In the genomic region with DNA sequence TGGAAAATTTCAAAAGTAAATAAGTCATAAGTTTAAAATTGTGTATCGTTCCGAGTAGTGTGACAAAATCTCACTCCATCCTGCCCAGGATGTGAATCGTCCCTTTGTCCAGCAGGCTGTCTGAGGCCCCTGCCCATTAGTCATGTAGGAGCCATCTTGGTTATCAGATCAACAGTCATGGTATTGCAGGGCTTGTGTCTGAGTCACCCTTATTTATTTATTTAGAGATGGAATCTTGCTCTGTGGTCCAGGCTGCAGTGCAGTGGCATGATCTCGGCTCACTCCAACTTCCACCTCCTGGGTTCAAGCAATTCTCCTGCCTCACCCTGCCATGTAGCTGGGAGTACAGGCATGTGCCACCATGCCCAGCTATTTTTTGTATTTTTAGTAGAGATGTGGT, we compare ENCODE assay signal across 17 cellular contexts. TPM values are rescaled to one million over a fixed set of nuclear protein-coding genes. Genes with fewer than 3 reads are reported as not detected.
DNase-seq lines count a peak whose midpoint lies in the region; ATAC-seq and TF ChIP-seq lines count a peak whose summit lies in the region.
"Had no signal": no experiment of that assay in that cellular context is flagged by ENCODE, and none has a peak within 500 bp of the region (broad histone marks: within the 10 kb centered on the region; RNA-seq: fewer than 3 reads in every experiment).

No MANE protein-coding gene starts in this region.

- no peak overlapping the region for H3K27ac Mint-ChIP-seq in T-helper 2 cell treated with Interferon-gamma antibody and Interleukin-4, amounts not matched to agents 5 μg/mL and 100 μg/mL, for 36 hours
- H3K27ac Mint-ChIP-seq: CD8-positive, alpha-beta T cell; neural progenitor cell had no signal

- H3K9me3 ChIP-seq in MG63 (peaks cover 10% of the 10 kb centered on the region), heart left ventricle (peaks cover 0 to 3% (median 0%) of the 10 kb centered on the region in 12 donors)
- H3K9me3 ChIP-seq: HAP-1, upper lobe of left lung had no signal

- H3K4me3 Mint-ChIP-seq in T-helper 2 cell treated with Interferon-gamma antibody and Interleukin-4, amounts not matched to agents 5 μg/mL and 100 μg/mL, for 36 hours: no peak overlapping the region
- H3K4me3 Mint-ChIP-seq: CD8-positive, alpha-beta T cell; neural progenitor cell had no signal

- TF ChIP-seq CTCF in heart left ventricle (IDR thresholded peaks at IDR 0.05): no peak

- intact Hi-C loops in heart left ventricle (cut with DNase I): no loop called here

- no peak overlapping the region for H3K27ac ChIP-seq in heart left ventricle
- H3K27ac ChIP-seq: neural progenitor cell, spleen, upper lobe of left lung, WERI-Rb-1 had no signal

- peaks cover 18% of the 10 kb centered on the region for H3K9me3 Mint-ChIP-seq in T-helper 2 cell treated with Interferon-gamma antibody and Interleukin-4, amounts not matched to agents 5 μg/mL and 100 μg/mL, for 36 hours
- H3K9me3 Mint-ChIP-seq: CD8-positive, alpha-beta T cell had no signal

- H3K27me3 ChIP-seq in MG63 (no peaks in the 10 kb centered on the region), heart left ventricle (no peaks in the 10 kb centered on the region)
- H3K27me3 ChIP-seq: neural progenitor cell, upper lobe of left lung had no signal

- no peak for ATAC-seq in heart left ventricle
- ATAC-seq: CD8-positive, alpha-beta T cell; left lobe of liver had no signal

- peaks cover 0 to 16% (median 0%) of the 10 kb centered on the region in 12 donors for H3K4me1 ChIP-seq in heart left ventricle
- H3K4me1 ChIP-seq: neural progenitor cell had no signal

- H3K4me3 ChIP-seq in MG63 (no peak overlapping the region), heart left ventricle (no peak overlapping the region)
- H3K4me3 ChIP-seq: HAP-1, neural progenitor cell, spleen, upper lobe of left lung had no signal

- no peaks in the 10 kb centered on the region for H3K36me3 ChIP-seq in MG63
- H3K36me3 ChIP-seq in heart left ventricle: no peaks in the 10 kb centered on the region
- H3K36me3 ChIP-seq: HAP-1, neural progenitor cell, spleen, upper lobe of left lung, WERI-Rb-1 had no signal

- H3K36me3 Mint-ChIP-seq in T-helper 2 cell treated with Interferon-gamma antibody and Interleukin-4, amounts not matched to agents 5 μg/mL and 100 μg/mL, for 36 hours (ENCODE audit: low read depth): peaks cover 17% of the 10 kb centered on the region
- H3K36me3 Mint-ChIP-seq: CD8-positive, alpha-beta T cell; neural progenitor cell had no signal

- H3K27me3 Mint-ChIP-seq in T-helper 2 cell treated with Interferon-gamma antibody and Interleukin-4, amounts not matched to agents 5 μg/mL and 100 μg/mL, for 36 hours (ENCODE audit: low read depth): peaks cover 32% of the 10 kb centered on the region

- DNase-seq in AG20443 (ENCODE audit: low spot score): peak; percentile 71
- DNase-seq in MG63: peak; percentile 53
- peak; percentile 50 for DNase-seq in astrocyte of the hippocampus (ENCODE audit: low read depth, low spot score)
- peak; percentile 22 for DNase-seq in kidney glomerular epithelial cell (lab: John Stamatoyannopoulos, UW)
- no peak for DNase-seq in heart left ventricle
- no peak for DNase-seq in stimulated activated CD4-positive, alpha-beta T cell treated with anti-CD3 and anti-CD28 coated beads, Interleukin-1b, Interleukin-23, amount 100 ng/mL, for 48 hours
- no peak for DNase-seq in NCI-H446 (lab: John Stamatoyannopoulos, UW)
- DNase-seq in T-helper 2 cell treated with Interferon-gamma antibody and Interleukin-4, amounts not matched to agents 5 μg/mL and 100 μg/mL, for 36 hours (ENCODE audit: low spot score): no peak
- DNase-seq: CD8-positive, alpha-beta T cell; NCI-H2171 treated with DMSO at 0.1 percent for 48 hours; spleen; upper lobe of left lung; WERI-Rb-1 had no signal

- peaks cover 20% of the 10 kb centered on the region for H3K4me1 Mint-ChIP-seq in T-helper 2 cell treated with Interferon-gamma antibody and Interleukin-4, amounts not matched to agents 5 μg/mL and 100 μg/mL, for 36 hours (ENCODE audit: low read depth)
- H3K4me1 Mint-ChIP-seq: neural progenitor cell had no signal

- TF ChIP-seq POLR2A in heart left ventricle (IDR thresholded peaks at IDR 0.05): no peak

- WGBS in heart left ventricle, 4 donors: 76 to 93% (median 88%) methylated on average over 4 of the region's 4 CpGs

RNA-seq across cellular contexts. Expression of a gene that starts 30.2 kb away (rescaled TPM):
- total RNA-seq in MG63 (2014; rRNA removed; shearing (Covaris generic); ENCODE audit: low replicate concordance): 0.95 and 2.6 TPM in 2 replicates
- total RNA-seq in heart left ventricle: 10 to 100 TPM in 1 of 9 donors, 1 to 10 TPM in 3, under 1 TPM in 5; 0.25 to 10.7 (median 1.00) TPM
- polyA plus RNA-seq in heart left ventricle: 1 to 10 TPM in 1 of 2 donors, under 1 TPM in 1; 0.23 to 1.9 TPM
- total RNA-seq: CD8-positive, alpha-beta T cell; OCI-LY7 had no signal

Comparison
In these comparisons a context has a peak if more than half of its experiments do, and no peak if none do; other contexts are left out.
1. DNase-seq: peak in AG20443 (single experiment), MG63 (single experiment), astrocyte of the hippocampus (single experiment) and kidney glomerular epithelial cell (single experiment); none in heart left ventricle (0 of 5), stimulated activated CD4-positive, alpha-beta T cell treated with anti-CD3 and anti-CD28 coated beads, Interleukin-1b, Interleukin-23, amount 100 ng/mL, for 48 hours (single experiment), NCI-H446 (0 of 2) and T-helper 2 cell treated with Interferon-gamma antibody and Interleukin-4, amounts not matched to agents 5 μg/mL and 100 μg/mL, for 36 hours (single experiment).